In genomic region chr4:8035371-8035780, GRCh38 we compare ENCODE assay signal across 11 cellular contexts.
DNase-seq lines count a peak whose midpoint lies in the region; ATAC-seq and TF ChIP-seq lines count a peak whose summit lies in the region.
"Had no signal": no experiment of that assay in that cellular context is flagged by ENCODE, and none has a peak within 500 bp of the region (broad histone marks: within the 10 kb centered on the region; RNA-seq: fewer than 3 reads in every experiment).

No MANE protein-coding gene starts in this region.

- peak overlapping the region; percentile 34; the same call in 1 of the 2 replicates for H3K4me2 ChIP-seq in MM.1S (ENCODE audit: low read depth, low read length)

- H3K27me3 Mint-ChIP-seq in activated CD8-positive, alpha-beta T cell treated with anti-CD3 and anti-CD28 coated beads for 36 hours = no peaks in the 10 kb centered on the region
- H3K27me3 Mint-ChIP-seq in natural killer cell (ENCODE audit: low read depth in 2 of 2) = peaks cover 27 to 34% of the 10 kb centered on the region in 2 donors
- H3K27me3 Mint-ChIP-seq in mesothelial cell of epicardium (ENCODE audit: low read depth) = no peaks in the 10 kb centered on the region
- H3K27me3 Mint-ChIP-seq in activated T-cell treated with anti-CD3 and anti-CD28 coated beads, Interleukin-2, amount 50 U/mL, for 24 hours = peaks cover 3% of the 10 kb centered on the region

- no peaks in the 10 kb centered on the region for H3K9me3 Mint-ChIP-seq in activated CD8-positive, alpha-beta T cell treated with anti-CD3 and anti-CD28 coated beads for 36 hours
- H3K9me3 Mint-ChIP-seq in natural killer cell = no peaks in the 10 kb centered on the region
- no peaks in the 10 kb centered on the region for H3K9me3 Mint-ChIP-seq in mesothelial cell of epicardium
- no peaks in the 10 kb centered on the region for H3K9me3 Mint-ChIP-seq in activated T-cell treated with anti-CD3 and anti-CD28 coated beads, Interleukin-2, amount 50 U/mL, for 24 hours
- H3K9me3 Mint-ChIP-seq: activated T-cell treated with anti-CD3 and anti-CD28 coated beads, Interleukin-2, amount 50 U/mL, for 4 hours; naive B cell had no signal

- CTCF ChIA-PET in activated CD8-positive, alpha-beta T cell treated with anti-CD3 and anti-CD28 coated beads for 36 hours (lab: Charles Lee) = no interaction called here

- H3K27me3 ChIP-seq in MM.1S (replicated peaks; ENCODE audit: insufficient read depth, low read length) = peaks cover 80% of the 10 kb centered on the region
- H3K27me3 ChIP-seq: esophagus squamous epithelium had no signal

- no peak overlapping the region for H3K4me3 Mint-ChIP-seq in activated CD8-positive, alpha-beta T cell treated with anti-CD3 and anti-CD28 coated beads for 36 hours
- peak overlapping the region; percentile 55 for H3K4me3 Mint-ChIP-seq in natural killer cell
- no peak overlapping the region for H3K4me3 Mint-ChIP-seq in mesothelial cell of epicardium
- H3K4me3 Mint-ChIP-seq in activated T-cell treated with anti-CD3 and anti-CD28 coated beads, Interleukin-2, amount 50 U/mL, for 24 hours = no peak overlapping the region
- H3K4me3 Mint-ChIP-seq: activated T-cell treated with anti-CD3 and anti-CD28 coated beads, Interleukin-2, amount 50 U/mL, for 4 hours; naive B cell had no signal

- no peaks in the 10 kb centered on the region for H3K9me2 ChIP-seq in MM.1S (replicated peaks; ENCODE audit: insufficient read depth, low read length)

- no peaks in the 10 kb centered on the region for H4K20me1 ChIP-seq in MM.1S (ENCODE audit: insufficient read depth, low read length)

- no peak overlapping the region for H3K27ac ChIP-seq in MM.1S (ENCODE audit: low read length)
- H3K27ac ChIP-seq: esophagus squamous epithelium had no signal

- H3K4me1 ChIP-seq in MM.1S (ENCODE audit: low read length) = peaks cover 10% of the 10 kb centered on the region

- no peak overlapping the region for H3K4me3 ChIP-seq in MM.1S (ENCODE audit: low read length)
- H3K4me3 ChIP-seq: esophagus squamous epithelium had no signal

- peak; percentile 72 for ATAC-seq in activated CD8-positive, alpha-beta T cell treated with anti-CD3 and anti-CD28 coated beads for 36 hours
- ATAC-seq in natural killer cell (peak in 1 of 3 donors; percentile 55), GM18907 (IDR thresholded peaks at IDR 0.05; ENCODE audit: unreplicated experiment) (no peak)

- H3F3A ChIP-seq in MM.1S (ENCODE audit: insufficient read depth, low read length) = 0 out of 2 replicates have a peak, but pooled peaks cover 3% of the 10 kb centered on the region

- peaks cover 16% of the 10 kb centered on the region for H3K4me1 Mint-ChIP-seq in activated CD8-positive, alpha-beta T cell treated with anti-CD3 and anti-CD28 coated beads for 36 hours (ENCODE audit: low read depth)
- H3K4me1 Mint-ChIP-seq in natural killer cell = peaks cover 11 to 12% of the 10 kb centered on the region in 2 donors
- peaks cover 5% of the 10 kb centered on the region for H3K4me1 Mint-ChIP-seq in mesothelial cell of epicardium
- peaks cover 11% of the 10 kb centered on the region for H3K4me1 Mint-ChIP-seq in activated T-cell treated with anti-CD3 and anti-CD28 coated beads, Interleukin-2, amount 50 U/mL, for 24 hours (ENCODE audit: low read depth)

- intact Hi-C loops in activated CD8-positive, alpha-beta T cell treated with anti-CD3 and anti-CD28 coated beads for 36 hours (cut with micrococcal nuclease) = no loop called here
- intact Hi-C loops in natural killer cell (cut with micrococcal nuclease) = no loop called here

- TF ChIP-seq CTCF in MM.1S (IDR thresholded peaks at IDR 0.05; ENCODE audit: low read length) (no peak), natural killer cell (IDR thresholded peaks at IDR 0.05) (no peak), mesothelial cell of epicardium (IDR thresholded peaks at IDR 0.05; ENCODE audit: unreplicated experiment) (no peak)
- TF ChIP-seq CTCF in activated CD8-positive, alpha-beta T cell treated with anti-CD3 and anti-CD28 coated beads for 36 hours (IDR thresholded peaks at IDR 0.05) = no peak

- no peak overlapping the region for H2AFZ ChIP-seq in MM.1S (ENCODE audit: low read length)

- no peak overlapping the region for H3K27ac Mint-ChIP-seq in activated CD8-positive, alpha-beta T cell treated with anti-CD3 and anti-CD28 coated beads for 36 hours
- no peak overlapping the region for H3K27ac Mint-ChIP-seq in natural killer cell
- no peak overlapping the region for H3K27ac Mint-ChIP-seq in mesothelial cell of epicardium
- no peak overlapping the region for H3K27ac Mint-ChIP-seq in activated T-cell treated with anti-CD3 and anti-CD28 coated beads, Interleukin-2, amount 50 U/mL, for 24 hours

- no peak overlapping the region for H3K9ac ChIP-seq in MM.1S (ENCODE audit: low read length)

- DNase-seq in Daoy (ENCODE audit: low read depth) (peak; percentile 86), MM.1S (peak; percentile 48), natural killer cell (no peak), HuH-7.5 (ENCODE audit: low spot score) (no peak), mesothelial cell of epicardium (ENCODE audit: low spot score in 2 of 2, unreplicated experiment in 2 of 2) (no peak)
- DNase-seq in activated CD8-positive, alpha-beta T cell treated with anti-CD3 and anti-CD28 coated beads for 36 hours = peak; percentile 53
- DNase-seq in activated T-cell treated with anti-CD3 and anti-CD28 coated beads, Interleukin-2, amount 50 U/mL, for 24 hours = no peak
- DNase-seq: activated T-cell treated with anti-CD3 and anti-CD28 coated beads, Interleukin-2, amount 50 U/mL, for 4 hours; esophagus squamous epithelium; naive B cell had no signal

- H3K79me2 ChIP-seq in MM.1S (ENCODE audit: low read length) = no peaks in the 10 kb centered on the region

- POLR2A ChIA-PET in activated CD8-positive, alpha-beta T cell treated with anti-CD3 and anti-CD28 coated beads for 36 hours (lab: Charles Lee) = no interaction called here

- no peaks in the 10 kb centered on the region for H3K9me3 ChIP-seq in MM.1S (replicated peaks; ENCODE audit: insufficient read depth, low read length)
- H3K9me3 ChIP-seq: esophagus squamous epithelium had no signal

- no peaks in the 10 kb centered on the region for H3K36me3 Mint-ChIP-seq in activated CD8-positive, alpha-beta T cell treated with anti-CD3 and anti-CD28 coated beads for 36 hours (ENCODE audit: low read depth)
- H3K36me3 Mint-ChIP-seq in natural killer cell (no peaks in the 10 kb centered on the region), mesothelial cell of epicardium (no peaks in the 10 kb centered on the region)
- H3K36me3 Mint-ChIP-seq in activated T-cell treated with anti-CD3 and anti-CD28 coated beads, Interleukin-2, amount 50 U/mL, for 24 hours (ENCODE audit: low read depth) = no peaks in the 10 kb centered on the region
- H3K36me3 Mint-ChIP-seq: naive B cell had no signal

- no peaks in the 10 kb centered on the region for H3K36me3 ChIP-seq in MM.1S (replicated peaks; ENCODE audit: insufficient read depth, low read length)

Comparison
In these comparisons a context has a peak if more than half of its experiments do, and no peak if none do; other contexts are left out.
1. DNase-seq: peak in Daoy (single experiment), MM.1S (single experiment) and activated CD8-positive, alpha-beta T cell treated with anti-CD3 and anti-CD28 coated beads for 36 hours (single experiment); none in natural killer cell (single experiment), HuH-7.5 (single experiment), mesothelial cell of epicardium (0 of 2) and activated T-cell treated with anti-CD3 and anti-CD28 coated beads, Interleukin-2, amount 50 U/mL, for 24 hours (single experiment).